8 cellular contexts compared by ENCODE assay signal in genomic region chr16:21599994-21600773, GRCh38. TPM values are rescaled to one million over a fixed set of nuclear protein-coding genes. Genes with fewer than 3 reads are reported as not detected.
DNase-seq lines count a peak whose midpoint lies in the region; ATAC-seq and TF ChIP-seq lines count a peak whose summit lies in the region.

No MANE protein-coding gene starts in this region.

- POLR2A ChIA-PET in activated CD8-positive, alpha-beta T cell treated with anti-CD3 and anti-CD28 coated beads, Interleukin-2, amount 10 ng/mL, durations not matched to agents 7 days and 5 days (lab: Charles Lee) = interaction anchor here (0.6 to 2.6 kb wide), 5 partner anchors 9 to 47 kb away, joined by 3 to 8 read pairs (median 6); no protein-coding TSS in a partner anchor

- DNase-seq in Right ventricle myocardium superior (no peak), cardiac septum (ENCODE audit: low spot score) (no peak), HFFc6 (peak; percentile 26), MM.1S (peak; percentile 51), fibroblast of villous mesenchyme (ENCODE audit: low read depth) (peak; percentile 69), ovary (no peak), NK-92 (lab: John Stamatoyannopoulos, UW; ENCODE audit: unreplicated experiment) (no peak)
- peak; percentile 37 for DNase-seq in activated CD8-positive, alpha-beta T cell treated with anti-CD3 and anti-CD28 coated beads, Interleukin-2, amount 10 ng/mL, durations not matched to agents 7 days and 5 days

- H4K20me1 ChIP-seq in MM.1S (ENCODE audit: insufficient read depth, low read length) = no peaks in the 10 kb centered on the region

- H3K79me2 ChIP-seq in MM.1S (ENCODE audit: low read length) = peaks cover 53% of the 10 kb centered on the region

- H3K27me3 Mint-ChIP-seq in HFFc6 (ENCODE audit: insufficient read depth) = no peaks in the 10 kb centered on the region; the same call in 1 of the 2 replicates
- no peaks in the 10 kb centered on the region for H3K27me3 Mint-ChIP-seq in activated CD8-positive, alpha-beta T cell treated with anti-CD3 and anti-CD28 coated beads, Interleukin-2, amount 10 ng/mL, durations not matched to agents 7 days and 5 days (ENCODE audit: low read depth)

- peak; percentile 6 for ATAC-seq in Right ventricle myocardium superior (ENCODE audit: poor library complexity)
- ATAC-seq in activated CD8-positive, alpha-beta T cell treated with anti-CD3 and anti-CD28 coated beads, Interleukin-2, amount 10 ng/mL, durations not matched to agents 7 days and 5 days = peak; percentile 20

- no peaks in the 10 kb centered on the region for H3K9me3 Mint-ChIP-seq in HFFc6
- H3K9me3 Mint-ChIP-seq in activated CD8-positive, alpha-beta T cell treated with anti-CD3 and anti-CD28 coated beads, Interleukin-2, amount 10 ng/mL, durations not matched to agents 7 days and 5 days (ENCODE audit: insufficient read depth) = no peaks in the 10 kb centered on the region

- WGBS in ovary, 3 donors = 0 to 1% (median 0%) methylated on average over 29 to 56 of the region's 56 CpGs

- H3K27me3 ChIP-seq in MM.1S (replicated peaks; ENCODE audit: insufficient read depth, low read length) (no peaks in the 10 kb centered on the region), ovary (no peaks in the 10 kb centered on the region)

- H3K36me3 ChIP-seq in MM.1S (replicated peaks; ENCODE audit: insufficient read depth, low read length) (no peaks in the 10 kb centered on the region), ovary (no peaks in the 10 kb centered on the region)

- peak overlapping the region; percentile 94 for H3K4me3 ChIP-seq in MM.1S (ENCODE audit: low read length)
- peak overlapping the region; percentile 73 for H3K4me3 ChIP-seq in fibroblast of villous mesenchyme (ENCODE audit: low read depth, low read length)
- H3K4me3 ChIP-seq in ovary = peak overlapping the region; percentile 81

- H3K27ac ChIP-seq in MM.1S (ENCODE audit: low read length) = peak overlapping the region; percentile 47; the same call in 1 of the 2 replicates
- H3K27ac ChIP-seq in ovary = peak overlapping the region; percentile 82 to 91

- H2AFZ ChIP-seq in MM.1S (ENCODE audit: low read length) = peak overlapping the region; percentile 67

- no peak; the same call in 1 of the 2 replicates for TF ChIP-seq CTCF in HFFc6 (IDR thresholded peaks at IDR 0.05)
- TF ChIP-seq CTCF in MM.1S (IDR thresholded peaks at IDR 0.05; ENCODE audit: low read length) = peak; percentile 27
- no peak for TF ChIP-seq CTCF in fibroblast of villous mesenchyme (IDR thresholded peaks at IDR 0.05; ENCODE audit: insufficient read depth, low read depth, low read length)
- TF ChIP-seq CTCF in ovary (IDR thresholded peaks at IDR 0.05) = no peak

- peaks cover 19% of the 10 kb centered on the region for H3K4me1 ChIP-seq in MM.1S (ENCODE audit: low read length)
- H3K4me1 ChIP-seq in ovary (ENCODE audit: insufficient read depth) = peaks cover 5% of the 10 kb centered on the region

- CTCF ChIA-PET in activated CD8-positive, alpha-beta T cell treated with anti-CD3 and anti-CD28 coated beads, Interleukin-2, amount 10 ng/mL, durations not matched to agents 7 days and 5 days (lab: Charles Lee) = interaction anchor here (0.8 to 2.0 kb wide), 11 partner anchors 9 to 108 kb away, joined by 3 to 8 read pairs (median 5); no protein-coding TSS in a partner anchor

- peaks cover 56% of the 10 kb centered on the region for H3K4me1 Mint-ChIP-seq in HFFc6 (ENCODE audit: low read depth)
- peaks cover 65% of the 10 kb centered on the region for H3K4me1 Mint-ChIP-seq in activated CD8-positive, alpha-beta T cell treated with anti-CD3 and anti-CD28 coated beads, Interleukin-2, amount 10 ng/mL, durations not matched to agents 7 days and 5 days (ENCODE audit: low read depth)

- H3K27ac Mint-ChIP-seq in HFFc6 = peak overlapping the region; percentile 88
- peak overlapping the region; percentile 89 for H3K27ac Mint-ChIP-seq in activated CD8-positive, alpha-beta T cell treated with anti-CD3 and anti-CD28 coated beads, Interleukin-2, amount 10 ng/mL, durations not matched to agents 7 days and 5 days

- H3K9me3 ChIP-seq in MM.1S (replicated peaks; ENCODE audit: insufficient read depth, low read length) (no peaks in the 10 kb centered on the region), ovary (no peaks in the 10 kb centered on the region)

- intact Hi-C loops in Right ventricle myocardium superior (cut with DNase I) = no loop called here
- intact Hi-C loops in cardiac septum (cut with DNase I) = loop anchor here (5.0 kb wide), 1 partner anchor 42 kb away; no protein-coding TSS in a partner anchor
- intact Hi-C loops in ovary (cut with DNase I) = loop anchor here in 1 of 4 donors (10.0 kb wide), 1 partner anchor 55 kb away; the partner anchor contains the start of gene IGSF6

- no peaks in the 10 kb centered on the region for H3K9me2 ChIP-seq in MM.1S (replicated peaks; ENCODE audit: insufficient read depth, low read length)

- H3K36me3 Mint-ChIP-seq in HFFc6 (ENCODE audit: low read depth) = no peaks in the 10 kb centered on the region; the same call in 1 of the 2 replicates
- H3K36me3 Mint-ChIP-seq in activated CD8-positive, alpha-beta T cell treated with anti-CD3 and anti-CD28 coated beads, Interleukin-2, amount 10 ng/mL, durations not matched to agents 7 days and 5 days (ENCODE audit: low read depth) = peaks cover 13% of the 10 kb centered on the region

- peak overlapping the region; percentile 80 for H3K4me2 ChIP-seq in MM.1S (ENCODE audit: low read depth, low read length)

- H3K4me3 Mint-ChIP-seq in HFFc6 = peak overlapping the region; percentile 96
- peak overlapping the region; percentile 93 for H3K4me3 Mint-ChIP-seq in activated CD8-positive, alpha-beta T cell treated with anti-CD3 and anti-CD28 coated beads, Interleukin-2, amount 10 ng/mL, durations not matched to agents 7 days and 5 days

- TF ChIP-seq POLR2A in ovary (IDR thresholded peaks at IDR 0.05) = no peak

- H3F3A ChIP-seq in MM.1S (ENCODE audit: insufficient read depth, low read length) = peaks cover 10% of the 10 kb centered on the region; the same call in 1 of the 2 replicates

- TF ChIP-seq EP300 in ovary (IDR thresholded peaks at IDR 0.05) = no peak

- peak overlapping the region; percentile 90 for H3K9ac ChIP-seq in MM.1S (ENCODE audit: low read length)

RNA-seq across cellular contexts. Expression of gene METTL9, which starts 0.8 kb away (rescaled TPM):
- total RNA-seq in Right ventricle myocardium superior = 47.4 TPM
- total RNA-seq in cardiac septum = 56.1 TPM
- total RNA-seq in HFFc6 (2021; fragmentation: NEBNext Ultra II Directional; extraction: Animal tissue kit (Norgen Biotek cat#: 25700)) = 100 to 1,000 TPM; 147 to 176 (median 151) TPM
- total RNA-seq in activated CD8-positive, alpha-beta T cell treated with anti-CD3 and anti-CD28 coated beads, Interleukin-2, amount 10 ng/mL, durations not matched to agents 7 days and 5 days = 100 to 1,000 TPM in 1 of 2 experiments, 10 to 100 TPM in 1; 99.2 to 101 TPM
- 166 and 169 TPM in 2 replicates for total RNA-seq in fibroblast of villous mesenchyme
- 100 to 1,000 TPM in 2 of 7 donors, 10 to 100 TPM in 5; 69.3 to 160 (median 87.0) TPM for total RNA-seq in ovary
- polyA plus RNA-seq in ovary = 100 to 1,000 TPM in 1 of 2 donors, 10 to 100 TPM in 1; 62.9 to 222 TPM

RNA-seq across cellular contexts. Expression of gene IGSF6, which starts 52.2 kb away (rescaled TPM):
- total RNA-seq in Right ventricle myocardium superior (2.5 TPM), cardiac septum (2.3 TPM), fibroblast of villous mesenchyme (under 0.01 TPM in 1 of 2 replicates, not detected in the other), ovary (1 to 10 TPM in 3 of 7 donors, under 1 TPM in 4; 0.48 to 4.6 (median 0.92) TPM)
- total RNA-seq in HFFc6 (2021; fragmentation: NEBNext Ultra II Directional; extraction: Animal tissue kit (Norgen Biotek cat#: 25700)) = not detected
- under 1 TPM; 0.24 to 0.34 TPM for total RNA-seq in activated CD8-positive, alpha-beta T cell treated with anti-CD3 and anti-CD28 coated beads, Interleukin-2, amount 10 ng/mL, durations not matched to agents 7 days and 5 days
- polyA plus RNA-seq in ovary = 10 to 100 TPM in 1 of 2 donors, 1 to 10 TPM in 1; 1.3 to 15.4 TPM

Comparison
In these comparisons a context has a peak if more than half of its experiments do, and no peak if none do; other contexts are left out.
1. DNase-seq: peak in HFFc6 (single experiment), MM.1S (single experiment), activated CD8-positive, alpha-beta T cell treated with anti-CD3 and anti-CD28 coated beads, Interleukin-2, amount 10 ng/mL, durations not matched to agents 7 days and 5 days (single experiment) and fibroblast of villous mesenchyme (single experiment); none in Right ventricle myocardium superior (single experiment), cardiac septum (single experiment), ovary (0 of 5) and NK-92 (single experiment).
2. Peak in every context shown above with its lines, with median percentiles within 50 percentile points of each other: H3K4me3 ChIP-seq.